18 cellular contexts compared by ENCODE assay signal in the genomic region with DNA sequence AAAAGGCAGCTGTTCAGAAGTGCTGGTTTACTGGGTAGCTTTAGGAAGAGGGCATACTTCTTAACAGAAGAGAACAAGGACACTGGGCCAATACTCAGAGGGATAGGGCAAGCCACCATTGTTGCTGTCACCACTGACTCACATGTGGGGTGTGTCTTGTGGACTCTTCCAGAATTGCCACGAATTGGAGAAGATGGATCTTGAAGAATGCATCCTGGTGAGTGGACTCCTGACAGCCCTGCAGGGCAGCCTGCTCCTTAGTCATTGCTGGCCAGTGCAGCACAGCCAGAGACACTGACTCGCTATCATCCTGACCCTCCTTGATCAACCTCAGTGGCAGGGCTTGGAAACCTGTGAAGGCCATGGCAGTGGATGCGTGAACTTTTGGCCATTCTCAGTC.
A peak's percentile ranks its signal among the peaks of the same experiment; 100 is the strongest.
DNase-seq lines count a peak whose midpoint lies in the region; TF ChIP-seq lines count a peak whose summit lies in the region.
"Had no signal": no experiment of that assay in that cellular context is flagged by ENCODE, and none has a peak within 500 bp of the region (broad histone marks: within the 10 kb centered on the region; RNA-seq: fewer than 3 reads in every experiment).

No MANE protein-coding gene starts in this region.

- H3K79me2 ChIP-seq in mammary epithelial cell (ENCODE audit: insufficient read depth, low read length): no peaks in the 10 kb centered on the region

- BruUV-seq in mammary epithelial cell (replicated peaks; lab: Mats Ljungman, UMichigan): no TSS peak

- DNase-seq in AG20443 (ENCODE audit: low spot score) (peak; percentile 77), LHCN-M2 (ENCODE audit: low read depth) (peak; percentile 82), mammary epithelial cell (peak; percentile 69), mesenchymal stem cell (peak; percentile 48), putamen (ENCODE audit: low spot score) (no peak), NCI-H526 treated with DMSO at 0.1 percent for 48 hours (lab: John Stamatoyannopoulos, UW) (no peak), endodermal cell (no peak), GM20000 (ENCODE audit: low spot score) (no peak)
- DNase-seq: activated CD4-positive, alpha-beta T cell treated with anti-CD3 and anti-CD28 coated beads for 4 hours; activated T-cell treated with anti-CD3 and anti-CD28 coated beads, Interleukin-2, amount 50 U/mL, for 48 hours; hypothalamus; PC-9; posterior cingulate gyrus; stimulated activated CD4-positive, alpha-beta T cell treated with anti-CD3 and anti-CD28 coated beads, Interleukin-1b, Interleukin-23, amount 100 ng/mL, for 48 hours; T-helper 1 cell had no signal

- H3K36me3 ChIP-seq in mammary epithelial cell (ENCODE audit: insufficient read depth, low read length) (peaks cover 34% of the 10 kb centered on the region), mesenchymal stem cell (ENCODE audit: control insufficient read depth in 1 of 2, insufficient read depth in 2 of 2, low read depth in 1 of 2, low read length in 2 of 2) (peaks cover 33 to 64% of the 10 kb centered on the region in 2 experiments), endodermal cell (ENCODE audit: control insufficient read depth, insufficient read depth, low read length) (peaks cover 57% of the 10 kb centered on the region)
- H3K36me3 ChIP-seq: BLaER1 treated with 17β-estradiol and CSF1 and Interleukin-3, amounts not matched to agents 10 nM and 100 nM had no signal

- no peak for TF ChIP-seq CTCF in mammary epithelial cell (conservative IDR thresholded peaks at IDR 0.05 in 1 of 2, IDR thresholded peaks at IDR 0.05 in 1 of 2; ENCODE audit: extremely low read depth in 1 of 2, insufficient read depth in 1 of 2, low read depth in 1 of 2, low read length in 2 of 2)
- no peak for TF ChIP-seq CTCF in endodermal cell (conservative IDR thresholded peaks at IDR 0.05)
- TF ChIP-seq CTCF in GM20000 (IDR thresholded peaks at IDR 0.05; ENCODE audit: extremely low read depth, missing control alignments): no peak

- H3K23ac ChIP-seq in mesenchymal stem cell (ENCODE audit: low read length in 2 of 2): no peak overlapping the region

- H2BK120ac ChIP-seq in mesenchymal stem cell (ENCODE audit: low read depth, low read length): no peak overlapping the region

- no peak overlapping the region for H2BK5ac ChIP-seq in mesenchymal stem cell (ENCODE audit: low read depth, low read length, poor library complexity, severe bottlenecking)

- no peak overlapping the region for H3K27ac Mint-ChIP-seq in endodermal cell
- H3K27ac Mint-ChIP-seq: memory B cell had no signal

- H3K18ac ChIP-seq in mesenchymal stem cell (ENCODE audit: low read depth in 1 of 2, low read length in 2 of 2): no peak overlapping the region

- H3K27ac ChIP-seq in mammary epithelial cell (ENCODE audit: insufficient read depth, low read depth, low read length): no peak overlapping the region
- H3K27ac ChIP-seq in mesenchymal stem cell (ENCODE audit: low read length, poor library complexity, severe bottlenecking): no peak overlapping the region
- no peak overlapping the region for H3K27ac ChIP-seq in endodermal cell (ENCODE audit: low read depth, low read length)
- H3K27ac ChIP-seq: BLaER1 treated with 17β-estradiol and CSF1 and Interleukin-3, amounts not matched to agents 10 nM and 100 nM; PC-9 had no signal

- peaks cover 2% of the 10 kb centered on the region for H3K4me1 ChIP-seq in mammary epithelial cell (ENCODE audit: insufficient read depth, low read length)
- H3K4me1 ChIP-seq in mesenchymal stem cell (ENCODE audit: control insufficient read depth, insufficient read depth, low read depth, low read length): no peaks in the 10 kb centered on the region
- H3K4me1 ChIP-seq in endodermal cell (ENCODE audit: control insufficient read depth, insufficient read depth, low read length): no peaks in the 10 kb centered on the region
- H3K4me1 ChIP-seq: BLaER1 treated with 17β-estradiol and CSF1 and Interleukin-3, amounts not matched to agents 10 nM and 100 nM; HAP-1 had no signal

- H3K4me2 ChIP-seq in mammary epithelial cell (ENCODE audit: insufficient read depth, low read depth, low read length): no peak overlapping the region
- H3K4me2 ChIP-seq in mesenchymal stem cell (ENCODE audit: low read length, poor library complexity, severe bottlenecking): no peak overlapping the region
- H3K4me2 ChIP-seq: BLaER1 treated with 17β-estradiol and CSF1 and Interleukin-3, amounts not matched to agents 10 nM and 100 nM; PC-9 had no signal

- peaks cover 7% of the 10 kb centered on the region for H3K79me1 ChIP-seq in mesenchymal stem cell (replicated peaks; ENCODE audit: low read length, poor library complexity, severe bottlenecking)

- H2BK15ac ChIP-seq in mesenchymal stem cell (ENCODE audit: low read depth, poor library complexity, severe bottlenecking): no peak overlapping the region

- no peak overlapping the region for H2BK12ac ChIP-seq in mesenchymal stem cell (ENCODE audit: low read length in 2 of 2)

- H4K20me1 ChIP-seq in mammary epithelial cell (ENCODE audit: insufficient read depth, low read length): no peaks in the 10 kb centered on the region

- no peak overlapping the region for H2AFZ ChIP-seq in mammary epithelial cell (ENCODE audit: low read depth, low read length)
- H2AFZ ChIP-seq in mesenchymal stem cell (ENCODE audit: low read depth, low read length): no peak overlapping the region
- H2AFZ ChIP-seq: PC-9 had no signal

- in situ Hi-C loops in mammary epithelial cell (cut with MboI; ENCODE audit: low sequenced_read_pairs in 2 of 2): no loop called here

- no peak overlapping the region for H3K14ac ChIP-seq in mesenchymal stem cell (ENCODE audit: low read length in 2 of 2)

- intact Hi-C loops in mammary epithelial cell (cut with micrococcal nuclease): loop anchor here (10.0 kb wide), 1 partner anchor 337 kb away; the partner anchor contains the start of gene CLASP2

- dilution Hi-C loops in mammary epithelial cell (cut with HindIII; ENCODE audit: low sequenced_read_pairs): loop anchor here (5.0 kb wide), 1 partner anchor 106 kb away; no protein-coding TSS in a partner anchor

- CTCF ChIA-PET in mammary epithelial cell (lab: Charles Lee; ENCODE audit: low non-redundant PET): interaction anchor here (0.5 kb wide), 1 partner anchor 339 kb away, joined by 5 read pairs; no protein-coding TSS in a partner anchor

- peaks cover 48% of the 10 kb centered on the region for H3K36me3 Mint-ChIP-seq in endodermal cell (ENCODE audit: low read depth)
- H3K36me3 Mint-ChIP-seq: memory B cell had no signal

- no peaks in the 10 kb centered on the region for H3K27me3 Mint-ChIP-seq in endodermal cell (ENCODE audit: insufficient read depth)
- H3K27me3 Mint-ChIP-seq: memory B cell had no signal

- H3K9me3 Mint-ChIP-seq in endodermal cell: no peaks in the 10 kb centered on the region
- H3K9me3 Mint-ChIP-seq: memory B cell had no signal

- 93% methylated on average over 3 of the region's 3 CpGs for WGBS in mammary epithelial cell (ENCODE audit: low coverage, missing lambda C conversion rate)
- 85% methylated on average over 2 of the region's 3 CpGs for WGBS in mesenchymal stem cell
- 92 to 96% methylated on average over 3 of the region's 3 CpGs for WGBS in endodermal cell (ENCODE audit: insufficient coverage in 1 of 2, insufficient read length in 1 of 2), 2 experiments

- no peak overlapping the region for H4K91ac ChIP-seq in mesenchymal stem cell (ENCODE audit: low read length)

- H3K4me1 Mint-ChIP-seq in endodermal cell: peaks cover 4% of the 10 kb centered on the region

- H3K27me3 ChIP-seq in mammary epithelial cell (ENCODE audit: insufficient read depth, low read length): no peaks in the 10 kb centered on the region
- H3K27me3 ChIP-seq in mesenchymal stem cell (ENCODE audit: control insufficient read depth in 1 of 2, insufficient read depth in 1 of 2, low read length in 2 of 2): no peaks in the 10 kb centered on the region
- H3K27me3 ChIP-seq in endodermal cell (ENCODE audit: control insufficient read depth, insufficient read depth, low read length, poor library complexity, severe bottlenecking): no peaks in the 10 kb centered on the region
- H3K27me3 ChIP-seq: BLaER1 treated with 17β-estradiol and CSF1 and Interleukin-3, amounts not matched to agents 10 nM and 100 nM had no signal

- H4K8ac ChIP-seq in mesenchymal stem cell (ENCODE audit: low read length): no peak overlapping the region

- H3K9ac ChIP-seq in mammary epithelial cell (ENCODE audit: insufficient read depth, low read length) (no peak overlapping the region), mesenchymal stem cell (ENCODE audit: low read length) (no peak overlapping the region), endodermal cell (ENCODE audit: extremely low read depth, low read length, poor library complexity, severe bottlenecking) (no peak overlapping the region)
- H3K9ac ChIP-seq: BLaER1 treated with 17β-estradiol and CSF1 and Interleukin-3, amounts not matched to agents 10 nM and 100 nM had no signal

- H3K4ac ChIP-seq in mesenchymal stem cell (ENCODE audit: low read depth in 1 of 2, low read length in 2 of 2): no peak overlapping the region

- no peak overlapping the region for H3K4me3 ChIP-seq in mammary epithelial cell (replicated peaks in 1 of 3; ENCODE audit: insufficient read depth in 1 of 3, low read depth in 2 of 3, low read length in 3 of 3)
- H3K4me3 ChIP-seq in mesenchymal stem cell (ENCODE audit: insufficient read depth in 1 of 2, low read depth in 1 of 2, low read length in 2 of 2): no peak overlapping the region
- H3K4me3 ChIP-seq in endodermal cell (ENCODE audit: low read length): no peak overlapping the region
- H3K4me3 ChIP-seq: BLaER1 treated with 17β-estradiol and CSF1 and Interleukin-3, amounts not matched to agents 10 nM and 100 nM; HAP-1; PC-9 had no signal

- H2AK5ac ChIP-seq in mesenchymal stem cell (ENCODE audit: low read length, severe bottlenecking): no peak overlapping the region

- no peaks in the 10 kb centered on the region for H3K9me3 ChIP-seq in mammary epithelial cell (replicated peaks; ENCODE audit: insufficient read depth, low read length)
- H3K9me3 ChIP-seq in mesenchymal stem cell (ENCODE audit: control insufficient read depth, low read length): no peaks in the 10 kb centered on the region
- no peaks in the 10 kb centered on the region for H3K9me3 ChIP-seq in endodermal cell (ENCODE audit: control insufficient read depth, low read length)
- H3K9me3 ChIP-seq: BLaER1 treated with 17β-estradiol and CSF1 and Interleukin-3, amounts not matched to agents 10 nM and 100 nM; HAP-1 had no signal

- H3K4me3 Mint-ChIP-seq in endodermal cell: no peak overlapping the region
- H3K4me3 Mint-ChIP-seq: memory B cell had no signal

Comparison
In these comparisons a context has a peak if more than half of its experiments do, and no peak if none do; other contexts are left out.
1. DNase-seq: peak in AG20443 (single experiment), LHCN-M2 (single experiment), mammary epithelial cell (single experiment) and mesenchymal stem cell (single experiment); none in putamen (single experiment), NCI-H526 treated with DMSO at 0.1 percent for 48 hours (single experiment), endodermal cell (single experiment) and GM20000 (single experiment).